Comparison of ENCODE assay signal across 19 cellular contexts in genomic region chr6:32089082-32089828, GRCh38. TPM values are rescaled to one million over a fixed set of nuclear protein-coding genes. Genes with fewer than 3 reads are reported as not detected.
DNase-seq lines count a peak whose midpoint lies in the region; ATAC-seq and TF ChIP-seq lines count a peak whose summit lies in the region.
"Had no signal": no experiment of that assay in that cellular context is flagged by ENCODE, and none has a peak within 500 bp of the region (broad histone marks: within the 10 kb centered on the region; RNA-seq: fewer than 3 reads in every experiment).

No MANE protein-coding gene starts in this region.

- H4K8ac ChIP-seq in IMR-90 (ENCODE audit: low read depth in 2 of 2, low read length in 2 of 2), result no peak overlapping the region

- no peak overlapping the region for H2BK5ac ChIP-seq in IMR-90 (ENCODE audit: low read depth, low read length, poor library complexity, severe bottlenecking)

- POLR2A ChIA-PET in IMR-90 (lab: Charles Lee; ENCODE audit: unreplicated experiment), result no interaction called here

- H2AK5ac ChIP-seq in IMR-90 (ENCODE audit: low read depth, low read length), result peak overlapping the region; percentile 44; the same call in 1 of the 2 replicates

- H3K4me1 ChIP-seq in IMR-90 (ENCODE audit: control insufficient read depth, insufficient read depth, low read length) (peaks cover 25% of the 10 kb centered on the region), tibial artery (peaks cover 0 to 58% (median 41%) of the 10 kb centered on the region in 4 donors), GM23248 (ENCODE audit: insufficient read depth) (peaks cover 30% of the 10 kb centered on the region)

- no peak overlapping the region for H3K23ac ChIP-seq in IMR-90 (ENCODE audit: low read depth, low read length)

- CTCF ChIA-PET in IMR-90 (lab: Yijun Ruan, JAX), result no interaction called here

- no peaks in the 10 kb centered on the region for H3K9me2 ChIP-seq in GM23248 (ENCODE audit: insufficient read depth)

- DNase-seq in IMR-90 (no peak), nephron progenitor cell (no peak), tibial artery (peak in 1 of 2 donors; percentile 56), ACHN (no peak), GM23248 (no peak)
- no peak for DNase-seq in central memory CD8-positive, alpha-beta T cell (ENCODE audit: low spot score in 2 of 2)
- DNase-seq: DMS153, MG63, NCI-H1092 treated with DMSO at 0.1 percent for 48 hours, NCI-H1694, NCI-H446 treated with DMSO at 0.1 percent for 48 hours, NCI-H774, SHP77 treated with DMSO at 0.1 percent for 48 hours had no signal

- H2AK9ac ChIP-seq in IMR-90 (replicated peaks; ENCODE audit: low read depth, low read length, poor library complexity), result no peak overlapping the region

- H3K27me3 Mint-ChIP-seq in central memory CD8-positive, alpha-beta T cell, result peaks cover 28% of the 10 kb centered on the region
- H3K27me3 Mint-ChIP-seq in nephron progenitor cell (ENCODE audit: low read depth, poor library complexity), result peaks cover 48% of the 10 kb centered on the region

- intact Hi-C loops in IMR-90 (cut with micrococcal nuclease) (no loop called here), tibial artery (cut with DNase I; ENCODE audit: low total_unique reads) (loop anchor here (5.0 kb wide), 1 partner anchor 63 kb away; the partner anchor contains the start of genes PPT2 and PRRT1)

- no peaks in the 10 kb centered on the region for H3K9me3 Mint-ChIP-seq in central memory CD8-positive, alpha-beta T cell
- no peaks in the 10 kb centered on the region for H3K9me3 Mint-ChIP-seq in nephron progenitor cell
- H3K9me3 Mint-ChIP-seq: GM23338 had no signal

- no peak for TF ChIP-seq RAD21 in IMR-90 (IDR thresholded peaks at IDR 0.05; ENCODE audit: low read length)

- H3K4me3 Mint-ChIP-seq in central memory CD8-positive, alpha-beta T cell, result peak overlapping the region; percentile 16
- H3K4me3 Mint-ChIP-seq in nephron progenitor cell, result peak overlapping the region; percentile 44

- peaks cover 27% of the 10 kb centered on the region for H3F3A ChIP-seq in GM23248 (ENCODE audit: insufficient read depth)

- TF ChIP-seq POLR2A in IMR-90 (IDR thresholded peaks at IDR 0.05; ENCODE audit: low read depth, low read length), result no peak

- H3K27ac Mint-ChIP-seq in central memory CD8-positive, alpha-beta T cell (ENCODE audit: low read depth), result peak overlapping the region; percentile 16
- H3K27ac Mint-ChIP-seq in nephron progenitor cell, result no peak overlapping the region
- H3K27ac Mint-ChIP-seq: GM23338 had no signal

- no peaks in the 10 kb centered on the region for H3K79me1 ChIP-seq in IMR-90 (ENCODE audit: low read depth in 1 of 2, low read length in 2 of 2)

- H3K27me3 ChIP-seq in IMR-90 (ENCODE audit: control insufficient read depth, insufficient read depth, low read length) (peaks cover 49% of the 10 kb centered on the region), tibial artery (no peaks in the 10 kb centered on the region), GM23248 (replicated peaks; ENCODE audit: insufficient read depth) (0 out of 2 replicates have a peak, but pooled peaks cover 14% of the 10 kb centered on the region)
- H3K27me3 ChIP-seq: MG63 had no signal

- no peak overlapping the region for H3K14ac ChIP-seq in IMR-90 (replicated peaks; ENCODE audit: low read depth, low read length)

- H3K36me3 ChIP-seq in IMR-90 (ENCODE audit: control insufficient read depth, insufficient read depth, low read length) (no peaks in the 10 kb centered on the region), tibial artery (peaks cover 0 to 9% (median 6%) of the 10 kb centered on the region in 3 donors), GM23248 (ENCODE audit: low read depth) (no peaks in the 10 kb centered on the region)
- H3K36me3 ChIP-seq: BLaER1 treated with 17β-estradiol and CSF1 and Interleukin-3, amounts not matched to agents 10 nM and 100 nM; MG63 had no signal

- no peak overlapping the region for H3K4me3 ChIP-seq in IMR-90 (ENCODE audit: insufficient read depth, low read depth, low read length)
- H3K4me3 ChIP-seq in tibial artery, result no peak overlapping the region
- H3K4me3 ChIP-seq in GM23248, result no peak overlapping the region
- H3K4me3 ChIP-seq: BLaER1 treated with 17β-estradiol and CSF1 and Interleukin-3, amounts not matched to agents 10 nM and 100 nM; GM23338; MG63 had no signal

- no TSS peak for BruUV-seq in IMR-90 (replicated peaks; lab: Mats Ljungman, UMichigan)

- H3K4ac ChIP-seq in IMR-90 (ENCODE audit: low read depth, low read length), result no peak overlapping the region; the same call in 1 of the 2 replicates

- no peaks in the 10 kb centered on the region for H3K79me2 ChIP-seq in GM23248 (ENCODE audit: insufficient read depth)

- no peaks in the 10 kb centered on the region for H3K9me3 ChIP-seq in IMR-90 (ENCODE audit: control insufficient read depth, insufficient read depth, low read length)
- no peaks in the 10 kb centered on the region for H3K9me3 ChIP-seq in tibial artery
- no peaks in the 10 kb centered on the region for H3K9me3 ChIP-seq in GM23248 (ENCODE audit: low read depth)
- H3K9me3 ChIP-seq: BLaER1 treated with 17β-estradiol and CSF1 and Interleukin-3, amounts not matched to agents 10 nM and 100 nM; MG63 had no signal

- in situ Hi-C loops in IMR-90 (cut with MboI; ENCODE audit: low sequenced_read_pairs), result no loop called here
- in situ Hi-C loops in ACHN (cut with HindIII; ENCODE audit: low pct_ligation_motif_present, low pct_unique_long_range_greater_than_20kb, low sequenced_read_pairs), result no loop called here
- in situ Hi-C loops in GM23248 (cut with MboI), result no loop called here

- dilution Hi-C loops in IMR-90 (cut with HindIII; ENCODE audit: low sequenced_read_pairs, unreplicated experiment), result no loop called here

- H3K4me1 Mint-ChIP-seq in central memory CD8-positive, alpha-beta T cell, result peaks cover 6% of the 10 kb centered on the region
- peaks cover 38% of the 10 kb centered on the region for H3K4me1 Mint-ChIP-seq in nephron progenitor cell

- H2BK20ac ChIP-seq in IMR-90 (ENCODE audit: low read depth, low read length), result 0 out of 2 replicates have a peak overlapping the region, but pooled peaks have one; percentile 3

- peaks cover 25% of the 10 kb centered on the region for H3K9me1 ChIP-seq in IMR-90 (ENCODE audit: insufficient read depth, low read length)

- no peak overlapping the region; the same call in 1 of the 2 replicates for H4K5ac ChIP-seq in IMR-90 (ENCODE audit: low read depth, low read length)

- no peak for TF ChIP-seq CTCF in IMR-90 (conservative IDR thresholded peaks at IDR 0.05; ENCODE audit: low read depth, low read length)
- no peak for TF ChIP-seq CTCF in nephron progenitor cell (IDR thresholded peaks at IDR 0.05)
- TF ChIP-seq CTCF in tibial artery (IDR thresholded peaks at IDR 0.05), result no peak

- H3K27ac ChIP-seq in IMR-90 (ENCODE audit: insufficient read depth, low read length), result no peak overlapping the region
- peak overlapping the region; percentile 85 to 87 for H3K27ac ChIP-seq in tibial artery
- H3K27ac ChIP-seq in GM23248, result no peak overlapping the region
- H3K27ac ChIP-seq: BLaER1 treated with 17β-estradiol and CSF1 and Interleukin-3, amounts not matched to agents 10 nM and 100 nM; KMS-11 had no signal

- no peak overlapping the region for H2BK15ac ChIP-seq in IMR-90 (ENCODE audit: low read depth, low read length)

- no peak overlapping the region for H2AFZ ChIP-seq in IMR-90 (replicated peaks; ENCODE audit: low read length, poor library complexity)
- no peak overlapping the region for H2AFZ ChIP-seq in GM23248

- ATAC-seq in IMR-90 (ENCODE audit: low read depth), result no peak
- ATAC-seq in central memory CD8-positive, alpha-beta T cell (replicated peaks; ENCODE audit: extremely low read depth, poor library complexity, severe bottlenecking), result no peak
- ATAC-seq in HG03521 (IDR thresholded peaks at IDR 0.05; ENCODE audit: unreplicated experiment), result no peak
- ATAC-seq in GM21576 (IDR thresholded peaks at IDR 0.05; ENCODE audit: unreplicated experiment), result no peak
- ATAC-seq: Panc1 had no signal

- H2BK120ac ChIP-seq in IMR-90 (ENCODE audit: low read depth, low read length), result peak overlapping the region; percentile 18; the same call in 1 of the 2 replicates

- H4K91ac ChIP-seq in IMR-90 (ENCODE audit: insufficient read depth, low read depth, low read length), result no peak overlapping the region

- no peak overlapping the region for H3K56ac ChIP-seq in IMR-90 (ENCODE audit: extremely low read depth, insufficient read depth, low read length)

- H3K36me3 Mint-ChIP-seq in central memory CD8-positive, alpha-beta T cell (ENCODE audit: insufficient read depth), result peaks cover 1% of the 10 kb centered on the region
- H3K36me3 Mint-ChIP-seq in nephron progenitor cell (ENCODE audit: low read depth), result no peaks in the 10 kb centered on the region

- H4K20me1 ChIP-seq in IMR-90 (ENCODE audit: insufficient read depth, low read length) (peaks cover 19% of the 10 kb centered on the region), GM23248 (ENCODE audit: insufficient read depth) (no peaks in the 10 kb centered on the region)

- WGBS in IMR-90 (ENCODE audit: extremely low coverage in 2 of 2, insufficient read length in 1 of 2), 2 experiments, result 83% methylated on average over 2 of the region's 10 CpGs; no CpG with 5 or more reads in 1 of the 2 experiments
- WGBS in GM23248 (ENCODE audit: low coverage in 1 of 2, low lambda C conversion rate in 2 of 2, missing lambda C conversion rate in 2 of 2), 2 experiments, result 89 to 90% methylated on average over 9 to 10 of the region's 10 CpGs

- H3K9ac ChIP-seq in IMR-90 (ENCODE audit: low read depth, low read length), result no peak overlapping the region
- H3K9ac ChIP-seq in GM23248, result no peak overlapping the region
- H3K9ac ChIP-seq: BLaER1 treated with 17β-estradiol and CSF1 and Interleukin-3, amounts not matched to agents 10 nM and 100 nM; KMS-11 had no signal

- H3K4me2 ChIP-seq in IMR-90 (ENCODE audit: low read depth, low read length), result no peak overlapping the region
- no peak overlapping the region for H3K4me2 ChIP-seq in GM23248 (ENCODE audit: unreplicated experiment)
- H3K4me2 ChIP-seq: BLaER1 treated with 17β-estradiol and CSF1 and Interleukin-3, amounts not matched to agents 10 nM and 100 nM; GM23338; KMS-11 had no signal

- no peak overlapping the region; the same call in 1 of the 2 replicates for H3K18ac ChIP-seq in IMR-90 (ENCODE audit: low read depth, low read length)

RNA-seq across cellular contexts. Expression of gene TNXB, which starts 19.9 kb away (rescaled TPM):
- under 0.01 TPM in 1 of 2 replicates, not detected in the other for total RNA-seq in IMR-90 (2012; rRNA removed)
- polyA plus RNA-seq in IMR-90 (2012; rRNA removed) (0.05 and 0.42 TPM in 2 replicates), GM23248 (2016; fragmentation: Nextera tagmentation; extraction: Ambion mirVana) (5.2 TPM in 2 replicates)
- polyA plus RNA-seq in IMR-90 (2012; cell fraction: cytosol; rRNA removed), result 0.05 and 0.15 TPM in 2 replicates
- polyA plus RNA-seq in IMR-90 (2012; cell fraction: nucleus; rRNA removed; ENCODE audit: low replicate concordance), result 1.1 and 1.4 TPM in 2 replicates
- total RNA-seq in GM23248 (2014; rRNA removed; shearing (Covaris generic)), result 23.5 and 23.8 TPM in 2 replicates

RNA-seq across cellular contexts. Expression of gene ATF6B, which starts 38.8 kb away (rescaled TPM):
- 5.3 and 7.9 TPM in 2 replicates for total RNA-seq in IMR-90 (2012; rRNA removed)
- polyA plus RNA-seq in IMR-90 (2012; rRNA removed) (62.6 and 69.6 TPM in 2 replicates), GM23248 (2016; fragmentation: Nextera tagmentation; extraction: Ambion mirVana) (51.7 and 54.1 TPM in 2 replicates)
- polyA plus RNA-seq in IMR-90 (2012; cell fraction: cytosol; rRNA removed), result 53.8 and 64.7 TPM in 2 replicates
- polyA plus RNA-seq in IMR-90 (2012; cell fraction: nucleus; rRNA removed; ENCODE audit: low replicate concordance), result 85.2 and 131 TPM in 2 replicates
- 33.3 and 37.3 TPM in 2 replicates for total RNA-seq in GM23248 (2014; rRNA removed; shearing (Covaris generic))

RNA-seq across cellular contexts. Expression of gene FKBPL, which starts 40.8 kb away (rescaled TPM):
- 5.8 and 5.9 TPM in 2 replicates for total RNA-seq in IMR-90 (2012; rRNA removed)
- 3.4 and 3.6 TPM in 2 replicates for polyA plus RNA-seq in IMR-90 (2012; rRNA removed)
- 2.6 and 3.3 TPM in 2 replicates for polyA plus RNA-seq in IMR-90 (2012; cell fraction: cytosol; rRNA removed)
- 1.2 and 1.6 TPM in 2 replicates for polyA plus RNA-seq in IMR-90 (2012; cell fraction: nucleus; rRNA removed; ENCODE audit: low replicate concordance)
- total RNA-seq in GM23248 (2014; rRNA removed; shearing (Covaris generic)), result 2.9 and 5.3 TPM in 2 replicates
- polyA plus RNA-seq in GM23248 (2016; fragmentation: Nextera tagmentation; extraction: Ambion mirVana), result 6.2 and 6.9 TPM in 2 replicates

RNA-seq across cellular contexts. Expression of gene CYP21A2, which starts 51.0 kb away (rescaled TPM):
- not detected in 2 replicates for total RNA-seq in IMR-90 (2012; rRNA removed)
- polyA plus RNA-seq in IMR-90 (2012; rRNA removed), result 0.03 and 0.10 TPM in 2 replicates
- 0.05 and 0.09 TPM in 2 replicates for polyA plus RNA-seq in IMR-90 (2012; cell fraction: cytosol; rRNA removed)
- 0.68 and 1.3 TPM in 2 replicates for polyA plus RNA-seq in IMR-90 (2012; cell fraction: nucleus; rRNA removed; ENCODE audit: low replicate concordance)
- not detected in 2 replicates for total RNA-seq in GM23248 (2014; rRNA removed; shearing (Covaris generic))
- polyA plus RNA-seq in GM23248 (2016; fragmentation: Nextera tagmentation; extraction: Ambion mirVana), result not detected in 2 replicates
- total RNA-seq: GM23338 had no signal

Comparison
In these comparisons a context has a peak if more than half of its experiments do, and no peak if none do; other contexts are left out.
1. H3K27ac ChIP-seq: peak in tibial artery (2 of 2); none in IMR-90 (single experiment) and GM23248 (single experiment).
2. RNA of gene TNXB, which starts 19.9 kb away (total RNA-seq): 23.5 to 23.8 TPM in GM23248; under 0.01 TPM in IMR-90; every median in the first group is over 10 times any median in the second.